In the genomic region with DNA sequence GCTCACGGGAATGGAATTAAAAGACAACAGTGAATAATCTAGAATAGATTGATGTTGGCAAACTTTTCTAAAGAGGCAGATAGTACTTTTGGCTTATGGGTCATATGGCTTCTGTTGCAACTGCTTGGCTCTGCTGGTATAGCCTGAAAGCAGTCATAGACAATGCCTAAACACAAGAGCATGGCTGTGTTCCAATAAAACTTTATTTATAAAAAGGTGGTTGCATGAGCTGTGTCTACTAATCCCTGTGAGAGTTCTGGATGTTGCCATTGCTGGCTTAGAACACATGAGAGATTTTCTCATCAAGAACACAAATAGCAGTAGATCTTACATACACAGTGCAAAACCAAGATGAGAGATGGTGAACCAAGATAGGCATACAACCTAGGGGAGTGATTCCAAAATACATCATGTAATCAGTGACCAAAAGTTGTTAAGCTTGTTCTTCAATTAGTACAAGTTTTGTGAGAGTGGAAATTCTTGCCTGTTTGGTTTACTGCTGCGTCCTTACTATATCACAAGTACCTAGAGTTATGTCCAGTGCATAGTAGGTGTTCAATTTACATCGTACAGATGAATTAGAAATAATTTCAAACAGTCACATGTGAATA, we compare ENCODE assay signal across 16 cellular contexts.
DNase-seq lines count a peak whose midpoint lies in the region; ATAC-seq and TF ChIP-seq lines count a peak whose summit lies in the region.
"Had no signal": no experiment of that assay in that cellular context is flagged by ENCODE, and none has a peak within 500 bp of the region (broad histone marks: within the 10 kb centered on the region; RNA-seq: fewer than 3 reads in every experiment).

No MANE protein-coding gene starts in this region.

- DNase-seq in PC-3 (peak; percentile 45), epithelial cell of esophagus (ENCODE audit: low read depth) (peak; percentile 63), fibroblast of the aortic adventitia (ENCODE audit: low read depth) (peak; percentile 29), NCI-H82 treated with DMSO at 0.1 percent for 48 hours (lab: John Stamatoyannopoulos, UW; ENCODE audit: unreplicated experiment) (no peak), EL (no peak)
- DNase-seq: 8988T; CD4-positive, alpha-beta memory T cell; GDM1; H9; IMR-90; Karpas-422; KBM-7 had no signal

- no peak overlapping the region for H2AFZ ChIP-seq in PC-3 (ENCODE audit: low read length)

- H3K9me2 ChIP-seq in PC-3 (replicated peaks; ENCODE audit: low read length), result no peaks in the 10 kb centered on the region

- peaks cover 5% of the 10 kb centered on the region; the same call in 1 of the 2 replicates for H3K9me3 ChIP-seq in PC-3 (ENCODE audit: low read length)
- H3K9me3 ChIP-seq: BLaER1 had no signal

- 0 out of 2 replicates have a peak, but pooled peaks cover 3% of the 10 kb centered on the region for H3K4me1 ChIP-seq in PC-3 (ENCODE audit: insufficient read depth, low read length)
- H3K4me1 ChIP-seq: BLaER1 had no signal

- no peaks in the 10 kb centered on the region for H4K20me1 ChIP-seq in PC-3 (ENCODE audit: low read length)
- H4K20me1 ChIP-seq: BLaER1 had no signal

- H3K79me2 ChIP-seq in PC-3 (ENCODE audit: low read length), result no peaks in the 10 kb centered on the region

- no peak overlapping the region for H3K9ac ChIP-seq in PC-3 (ENCODE audit: low read length)
- H3K9ac ChIP-seq: BLaER1 had no signal

- CTCF ChIA-PET in PC-3 (lab: Charles Lee), result no interaction called here

- no peak overlapping the region for H3K4me3 ChIP-seq in PC-3 (ENCODE audit: low read length)
- no peak overlapping the region for H3K4me3 ChIP-seq in epithelial cell of esophagus (ENCODE audit: low read length)
- no peak overlapping the region for H3K4me3 ChIP-seq in fibroblast of the aortic adventitia (ENCODE audit: low read depth, low read length)
- H3K4me3 ChIP-seq: BLaER1 had no signal

- H3K27me3 ChIP-seq in PC-3 (ENCODE audit: low read length), result no peaks in the 10 kb centered on the region
- H3K27me3 ChIP-seq: BLaER1 had no signal

- TF ChIP-seq CTCF in 22Rv1 (IDR thresholded peaks at IDR 0.05), result no peak
- no peak for TF ChIP-seq CTCF in PC-3 (conservative IDR thresholded peaks at IDR 0.05; ENCODE audit: low read depth, low read length)
- no peak for TF ChIP-seq CTCF in epithelial cell of esophagus (IDR thresholded peaks at IDR 0.05; ENCODE audit: insufficient read depth, low read depth, low read length, missing control alignments)
- no peak for TF ChIP-seq CTCF in fibroblast of the aortic adventitia (IDR thresholded peaks at IDR 0.05; ENCODE audit: insufficient read depth, low read length)

- H3K27ac ChIP-seq in 22Rv1 (peak overlapping the region; percentile 27; the same call in 1 of the 2 replicates), PC-3 (ENCODE audit: low read length) (no peak overlapping the region)
- H3K27ac ChIP-seq: BLaER1, HL-60 had no signal

- intact Hi-C loops in PC-3 (cut with micrococcal nuclease), result no loop called here

- POLR2A ChIA-PET in PC-3 (lab: Charles Lee; ENCODE audit: unreplicated experiment), result no interaction called here

- no TSS peak for BruUV-seq in PC-3 (replicated peaks; lab: Mats Ljungman, UMichigan)

- no peaks in the 10 kb centered on the region for H3F3A ChIP-seq in PC-3 (ENCODE audit: low read length, unreplicated experiment)

- ATAC-seq in PC-3 (no peak), GM18868 (IDR thresholded peaks at IDR 0.05; ENCODE audit: unreplicated experiment) (no peak)

- no peak overlapping the region for H3K4me2 ChIP-seq in PC-3 (ENCODE audit: low read length)
- H3K4me2 ChIP-seq: BLaER1 had no signal

- H3K36me3 ChIP-seq in PC-3 (ENCODE audit: low read depth, low read length), result no peaks in the 10 kb centered on the region
- H3K36me3 ChIP-seq: BLaER1 had no signal

Comparison
In these comparisons a context has a peak if more than half of its experiments do, and no peak if none do; other contexts are left out.
1. DNase-seq: peak in PC-3 (single experiment), epithelial cell of esophagus (single experiment) and fibroblast of the aortic adventitia (single experiment); none in NCI-H82 treated with DMSO at 0.1 percent for 48 hours (single experiment) and EL (single experiment).